In genomic region chr2:168678153-168678853, GRCh38 we compare ENCODE assay signal across 19 cellular contexts.
"Had no signal": no experiment of that assay in that cellular context is flagged by ENCODE, and none has a peak within 500 bp of the region (broad histone marks: within the 10 kb centered on the region; RNA-seq: fewer than 3 reads in every experiment).

No MANE protein-coding gene starts in this region.

- H3K4me3 Mint-ChIP-seq: activated naive CD4-positive, alpha-beta T cell treated with anti-CD3 and anti-CD28 coated beads for 36 hours; activated naive CD8-positive, alpha-beta T cell treated with anti-CD3 and anti-CD28 coated beads, Interleukin-2, amount 10 ng/mL, durations not matched to agents 7 days and 5 days; immature natural killer cell; mesothelial cell of epicardium; natural killer cell treated with Interleukin-12 subunit alpha and Interleukin-12 subunit beta and Interleukin-15 and Interleukin-18, amount 100 ng/mL, for 72 hours; stimulated activated naive CD8-positive, alpha-beta T cell treated with anti-CD3 and anti-CD28 coated beads, Interleukin-15, Interleukin-2, amounts not matched to agents 100 ng/mL and 50 ng/mL, for 24 hours; T-cell; T-helper 2 cell treated with Interferon-gamma antibody and Interleukin-4, amounts not matched to agents 5 μg/mL and 100 μg/mL, for 36 hours had no signal

- H3K27ac Mint-ChIP-seq: activated naive CD4-positive, alpha-beta T cell treated with anti-CD3 and anti-CD28 coated beads for 36 hours; activated naive CD8-positive, alpha-beta T cell treated with anti-CD3 and anti-CD28 coated beads, Interleukin-2, amount 10 ng/mL, durations not matched to agents 7 days and 5 days; immature natural killer cell; mesothelial cell of epicardium; natural killer cell treated with Interleukin-12 subunit alpha and Interleukin-12 subunit beta and Interleukin-15 and Interleukin-18, amount 100 ng/mL, for 72 hours; stimulated activated naive CD8-positive, alpha-beta T cell treated with anti-CD3 and anti-CD28 coated beads, Interleukin-15, Interleukin-2, amounts not matched to agents 100 ng/mL and 50 ng/mL, for 24 hours; T-cell; T-helper 2 cell treated with Interferon-gamma antibody and Interleukin-4, amounts not matched to agents 5 μg/mL and 100 μg/mL, for 36 hours had no signal

- ATAC-seq: natural killer cell treated with Interleukin-12 subunit alpha and Interleukin-12 subunit beta and Interleukin-15 and Interleukin-18, amount 100 ng/mL, for 72 hours; pancreas; right cardiac atrium; T-cell had no signal

- H3K36me3 Mint-ChIP-seq: natural killer cell treated with Interleukin-12 subunit alpha and Interleukin-12 subunit beta and Interleukin-15 and Interleukin-18, amount 100 ng/mL, for 72 hours had no signal

- H3K27me3 Mint-ChIP-seq: activated naive CD8-positive, alpha-beta T cell treated with anti-CD3 and anti-CD28 coated beads, Interleukin-2, amount 10 ng/mL, durations not matched to agents 7 days and 5 days; natural killer cell treated with Interleukin-12 subunit alpha and Interleukin-12 subunit beta and Interleukin-15 and Interleukin-18, amount 100 ng/mL, for 72 hours; stimulated activated naive CD8-positive, alpha-beta T cell treated with anti-CD3 and anti-CD28 coated beads, Interleukin-15, Interleukin-2, amounts not matched to agents 100 ng/mL and 50 ng/mL, for 24 hours; T-cell had no signal

- H3K27me3 ChIP-seq: pancreas, thyroid gland had no signal

- H3K4me1 Mint-ChIP-seq: activated naive CD8-positive, alpha-beta T cell treated with anti-CD3 and anti-CD28 coated beads, Interleukin-2, amount 10 ng/mL, durations not matched to agents 7 days and 5 days; immature natural killer cell had no signal

- H3K4me3 ChIP-seq: left ventricle myocardium inferior, pancreas, thyroid gland had no signal

- H3K4me1 ChIP-seq: pancreas, thyroid gland had no signal

- H3K9me3 Mint-ChIP-seq: activated naive CD4-positive, alpha-beta T cell treated with anti-CD3 and anti-CD28 coated beads for 36 hours; immature natural killer cell; mesothelial cell of epicardium; natural killer cell treated with Interleukin-12 subunit alpha and Interleukin-12 subunit beta and Interleukin-15 and Interleukin-18, amount 100 ng/mL, for 72 hours; stimulated activated naive CD8-positive, alpha-beta T cell treated with anti-CD3 and anti-CD28 coated beads, Interleukin-15, Interleukin-2, amounts not matched to agents 100 ng/mL and 50 ng/mL, for 24 hours; T-cell; T-helper 2 cell treated with Interferon-gamma antibody and Interleukin-4, amounts not matched to agents 5 μg/mL and 100 μg/mL, for 36 hours had no signal

- H3K9me3 ChIP-seq: left ventricle myocardium inferior, pancreas, thyroid gland had no signal

- H3K27ac ChIP-seq: left ventricle myocardium inferior, pancreas, thyroid gland had no signal

- DNase-seq: activated naive CD4-positive, alpha-beta T cell treated with anti-CD3 and anti-CD28 coated beads for 36 hours; activated naive CD8-positive, alpha-beta T cell treated with anti-CD3 and anti-CD28 coated beads, Interleukin-2, amount 10 ng/mL, durations not matched to agents 7 days and 5 days; activated T-cell treated with anti-CD3 and anti-CD28 coated beads, Interleukin-2, amount 50 U/mL, for 48 hours; amniotic stem cell; cortex of kidney; erythroblast; immature natural killer cell; kidney glomerular epithelial cell; left ventricle myocardium inferior; pancreas; right cardiac atrium; stimulated activated CD4-positive, alpha-beta T cell treated with anti-CD3 and anti-CD28 coated beads, Interleukin-12 subunit alpha, Interleukin-12 subunit beta, amount 100 ng/mL, for 4 hours; substantia nigra; T-cell; thyroid gland had no signal

- H3K36me3 ChIP-seq: left ventricle myocardium inferior, pancreas, thyroid gland had no signal
